In genomic region chr10:128902031-128902710, GRCh38 we compare ENCODE assay signal across 27 cellular contexts.
"Had no signal": no experiment of that assay in that cellular context is flagged by ENCODE, and none has a peak within 500 bp of the region (broad histone marks: within the 10 kb centered on the region; RNA-seq: fewer than 3 reads in every experiment).

No MANE protein-coding gene starts in this region.

- H3K9me3 ChIP-seq: gastroesophageal sphincter, heart left ventricle, lower lobe of right lung, neutrophil, right lobe of liver, testis, tibial artery, upper lobe of left lung had no signal

- H3K9me3 Mint-ChIP-seq: natural killer cell; neural crest cell; stimulated activated naive CD8-positive, alpha-beta T cell treated with anti-CD3 and anti-CD28 coated beads, Interleukin-15, amount 100 ng/mL, for 72 hours had no signal

- H3K27me3 ChIP-seq: foreskin keratinocyte, right lobe of liver, testis, upper lobe of left lung had no signal

- H3K4me3 ChIP-seq: dorsolateral prefrontal cortex, gastroesophageal sphincter, heart left ventricle, lower lobe of right lung, right lobe of liver, smooth muscle cell, testis, tibial artery, upper lobe of left lung had no signal

- DNase-seq: dorsolateral prefrontal cortex; effector CD4-positive, alpha-beta T cell; foreskin keratinocyte; heart left ventricle; hippocampal formation; left cardiac atrium; left ventricle myocardium superior; lower lobe of right lung; natural killer cell; right lobe of liver; stimulated activated CD4-positive, alpha-beta T cell treated with anti-CD3 and anti-CD28 coated beads, Interleukin-12 subunit alpha, Interleukin-12 subunit beta, amount 100 ng/mL, for 4 hours; stimulated activated CD4-positive, alpha-beta T cell treated with anti-CD3 and anti-CD28 coated beads, Interleukin-1b, Interleukin-23, amount 100 ng/mL, for 48 hours; stimulated activated CD4-positive, alpha-beta T cell treated with anti-CD3 and anti-CD28 coated beads, Interleukin-4, amount 100 ng/mL, for 1 hour; stimulated activated CD8-positive, alpha-beta memory T cell treated with anti-CD3 and anti-CD28 coated beads, Interleukin-4, amount 100 ng/mL, for 48 hours; stimulated activated naive CD4-positive, alpha-beta T cell; stimulated activated naive CD8-positive, alpha-beta T cell treated with anti-CD3 and anti-CD28 coated beads, Interleukin-15, amount 100 ng/mL, for 72 hours; testis; tibial artery; upper lobe of left lung had no signal

- H3K27me3 Mint-ChIP-seq: stimulated activated naive CD8-positive, alpha-beta T cell treated with anti-CD3 and anti-CD28 coated beads, Interleukin-15, amount 100 ng/mL, for 72 hours had no signal

- H3K4me3 Mint-ChIP-seq: natural killer cell; neural crest cell; stimulated activated naive CD8-positive, alpha-beta T cell treated with anti-CD3 and anti-CD28 coated beads, Interleukin-15, amount 100 ng/mL, for 72 hours had no signal

- H3K4me1 ChIP-seq: parathyroid adenoma, right lobe of liver, tibial artery had no signal

- ATAC-seq: esophagus mucosa; foreskin keratinocyte; left cardiac atrium; left ventricle myocardium superior; lower lobe of right lung; natural killer cell; right lobe of liver; stimulated activated naive CD8-positive, alpha-beta T cell treated with anti-CD3 and anti-CD28 coated beads, Interleukin-15, amount 100 ng/mL, for 72 hours had no signal

- H3K27ac Mint-ChIP-seq: natural killer cell; progenitor cell of endocrine pancreas; stimulated activated naive CD8-positive, alpha-beta T cell treated with anti-CD3 and anti-CD28 coated beads, Interleukin-15, amount 100 ng/mL, for 72 hours had no signal

- H3K36me3 ChIP-seq: gastroesophageal sphincter, heart left ventricle, lower lobe of right lung, neutrophil, right lobe of liver, tibial artery, upper lobe of left lung had no signal

- H3K4me1 Mint-ChIP-seq: natural killer cell; stimulated activated naive CD8-positive, alpha-beta T cell treated with anti-CD3 and anti-CD28 coated beads, Interleukin-15, amount 100 ng/mL, for 72 hours had no signal

- H3K36me3 Mint-ChIP-seq: natural killer cell had no signal

- H3K27ac ChIP-seq: dorsolateral prefrontal cortex, epithelial cell of prostate, foreskin keratinocyte, gastroesophageal sphincter, lower lobe of right lung, neutrophil, parathyroid adenoma, right lobe of liver, testis, tibial artery, upper lobe of left lung had no signal
